Comparison of ENCODE assay signal across 9 cellular contexts in the genomic region with DNA sequence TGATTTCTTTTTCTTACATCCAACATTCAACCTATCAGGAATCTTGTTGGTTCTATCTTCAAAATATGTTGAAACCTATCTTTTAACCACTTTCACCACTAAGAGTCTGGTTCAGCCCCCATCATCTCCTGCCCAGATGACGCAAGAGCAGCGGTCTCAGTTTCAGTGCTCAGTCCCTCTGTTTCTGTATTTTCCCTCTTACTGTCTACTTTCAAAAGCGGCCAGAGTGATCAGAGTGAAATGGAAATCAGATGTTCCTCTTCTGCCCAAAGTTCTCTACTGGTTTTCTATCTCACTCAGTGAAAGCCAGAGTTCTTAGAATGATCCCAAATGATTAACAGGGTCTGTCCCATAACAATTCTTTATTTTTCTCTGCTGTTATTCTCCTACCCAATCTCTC.
DNase-seq lines count a peak whose midpoint lies in the region; ATAC-seq and TF ChIP-seq lines count a peak whose summit lies in the region.
"Had no signal": no experiment of that assay in that cellular context is flagged by ENCODE, and none has a peak within 500 bp of the region (broad histone marks: within the 10 kb centered on the region; RNA-seq: fewer than 3 reads in every experiment).

No MANE protein-coding gene starts in this region.

- no peaks in the 10 kb centered on the region for H3K4me1 ChIP-seq in osteoblast (ENCODE audit: insufficient read depth, low read length)

- DNase-seq in amniotic epithelial cell (ENCODE audit: low read depth) (peak; percentile 60), NCI-H2081 (lab: John Stamatoyannopoulos, UW) (no peak), NCI-H526 (lab: John Stamatoyannopoulos, UW) (no peak), osteoblast (ENCODE audit: insufficient read length, low spot score, missing footprints) (no peak), brain microvascular endothelial cell (no peak)
- DNase-seq: aorta had no signal

- H2AFZ ChIP-seq in osteoblast (ENCODE audit: low read length) = no peak overlapping the region

- no peak for TF ChIP-seq CTCF in osteoblast (IDR thresholded peaks at IDR 0.05; ENCODE audit: extremely low read depth, low read depth, low read length)
- no peak for TF ChIP-seq CTCF in brain microvascular endothelial cell (IDR thresholded peaks at IDR 0.05; ENCODE audit: low read depth, low read length, missing control alignments)

- ATAC-seq in GM18517 (IDR thresholded peaks at IDR 0.05; ENCODE audit: unreplicated experiment) (peak; percentile 73), GM21447 (IDR thresholded peaks at IDR 0.05; ENCODE audit: unreplicated experiment) (peak; percentile 94), HG03354 (IDR thresholded peaks at IDR 0.05; ENCODE audit: poor library complexity, severe bottlenecking, unreplicated experiment) (peak; percentile 83)

- no peak overlapping the region for H3K4me2 ChIP-seq in osteoblast (ENCODE audit: insufficient read depth, low read length)

- H3K79me2 ChIP-seq in osteoblast (ENCODE audit: insufficient read depth, low read length) = no peaks in the 10 kb centered on the region

- in situ Hi-C loops in brain microvascular endothelial cell (cut with HindIII; ENCODE audit: low pct_ligation_motif_present, low sequenced_read_pairs) = no loop called here

- H3K36me3 ChIP-seq in osteoblast (ENCODE audit: insufficient read depth, low read length) = no peaks in the 10 kb centered on the region
- H3K36me3 ChIP-seq in brain microvascular endothelial cell (replicated peaks) = no peaks in the 10 kb centered on the region

- H3K4me3 ChIP-seq in osteoblast (ENCODE audit: insufficient read depth, low read length) (no peak overlapping the region), brain microvascular endothelial cell (ENCODE audit: low read depth, low read length) (no peak overlapping the region)

- no peaks in the 10 kb centered on the region for H4K20me1 ChIP-seq in osteoblast (ENCODE audit: insufficient read depth, low read length)

- no peaks in the 10 kb centered on the region for H3K9me3 ChIP-seq in osteoblast (ENCODE audit: low read depth, low read length)

- H3K27me3 ChIP-seq in osteoblast (ENCODE audit: insufficient read depth, low read length) = no peaks in the 10 kb centered on the region
- no peaks in the 10 kb centered on the region for H3K27me3 ChIP-seq in brain microvascular endothelial cell (replicated peaks)

- H3K27ac ChIP-seq in osteoblast (ENCODE audit: low read depth, low read length) (no peak overlapping the region), brain microvascular endothelial cell (no peak overlapping the region)
